Comparison of ENCODE assay signal across 9 cellular contexts in the genomic region with DNA sequence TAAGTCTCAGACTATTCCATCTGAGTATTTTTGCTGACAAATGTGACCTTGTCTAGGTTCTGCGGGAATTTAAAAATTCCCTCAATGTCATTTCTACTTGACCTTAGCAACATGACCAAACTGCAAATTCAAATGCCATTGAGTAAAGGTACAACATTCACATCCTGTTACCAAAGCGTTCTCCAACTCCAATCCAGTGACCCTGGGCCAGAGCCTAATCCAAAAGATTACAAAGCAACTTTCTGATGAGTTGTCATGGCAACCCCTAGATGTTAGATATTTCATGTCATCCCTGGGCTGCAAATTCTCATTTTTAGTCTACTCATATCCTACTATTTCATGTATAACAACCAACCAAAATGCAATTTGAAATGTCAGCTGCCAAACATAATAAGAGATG.
"Had no signal": no experiment of that assay in that cellular context is flagged by ENCODE, and none has a peak within 500 bp of the region (broad histone marks: within the 10 kb centered on the region; RNA-seq: fewer than 3 reads in every experiment).

No MANE protein-coding gene starts in this region.

- H3K9me3 Mint-ChIP-seq: neural crest cell had no signal

- H3K4me3 Mint-ChIP-seq: neural crest cell had no signal

- H3K27me3 ChIP-seq: ascending aorta had no signal

- H3K4me3 ChIP-seq: ascending aorta, coronary artery had no signal

- DNase-seq: activated CD4-positive, alpha-beta T cell treated with anti-CD3 and anti-CD28 coated beads for 4 hours; activated T-cell treated with anti-CD3 and anti-CD28 coated beads, Interleukin-2, amount 50 U/mL, for 1 hour; effector CD8-positive, alpha-beta T cell; left ventricle myocardium superior; stimulated activated CD4-positive, alpha-beta T cell treated with anti-CD3 and anti-CD28 coated beads, Interleukin-4, amount 100 ng/mL, for 24 hours; T-helper 9 cell had no signal

- H3K27ac ChIP-seq: ascending aorta, coronary artery had no signal

- H3K9me3 ChIP-seq: ascending aorta had no signal

- H3K36me3 ChIP-seq: ascending aorta had no signal
